8 cellular contexts compared by ENCODE assay signal in the genomic region with DNA sequence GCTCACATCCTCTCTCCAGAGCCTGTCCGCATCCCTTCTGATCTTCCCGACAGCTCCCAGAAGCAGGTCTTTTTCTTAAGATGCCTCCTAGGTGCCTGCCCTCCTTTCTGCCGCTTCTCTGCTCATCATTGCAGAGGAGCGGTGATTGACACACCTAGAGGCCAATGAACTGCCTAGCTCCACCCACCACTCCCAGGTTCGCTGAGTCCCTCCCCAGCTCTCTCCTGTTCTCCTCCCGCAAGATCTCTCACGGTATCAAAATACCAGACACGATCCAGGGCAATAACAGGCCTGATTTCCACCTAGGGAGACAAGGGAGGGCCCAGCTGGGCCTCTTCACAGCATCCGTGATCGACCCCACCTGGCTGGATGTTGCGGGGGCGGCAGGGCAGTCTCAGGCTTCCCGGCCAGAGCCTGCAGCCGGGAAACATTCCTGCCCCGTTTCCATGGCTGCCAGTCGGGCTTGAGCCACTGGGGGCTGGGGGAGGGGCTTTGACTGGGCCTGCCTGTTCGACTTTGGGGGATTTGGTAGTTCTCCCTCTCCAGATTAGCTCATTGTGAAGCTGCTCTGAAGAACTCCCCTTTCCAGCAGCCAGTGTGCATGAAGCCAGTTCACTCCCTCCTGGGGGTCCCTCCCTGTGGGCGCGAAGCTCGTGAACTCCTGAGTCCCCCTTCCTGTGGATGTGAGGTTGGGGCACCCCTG.
DNase-seq lines count a peak whose midpoint lies in the region; FAIRE-seq and TF ChIP-seq lines count a peak whose summit lies in the region.

No MANE protein-coding gene starts in this region.

- no peak for FAIRE-seq in GM18507 (lab: Jason Lieb, UNC)

- DNase-seq in GM18507 (ENCODE audit: extremely low spot score, insufficient read length, low read depth): peak; percentile 26
- peak; percentile 89 for DNase-seq in M059J (ENCODE audit: low read depth)
- DNase-seq in T follicular helper cell (ENCODE audit: low read depth): peak; percentile 32
- DNase-seq in astrocyte of the spinal cord (ENCODE audit: low read depth, low spot score): peak; percentile 92
- DNase-seq in hypothalamus (lab: John Stamatoyannopoulos, UW): peak in 42 of 51 donors; percentile 12 to 86 (median 66)
- peak; percentile 98 for DNase-seq in retina
- DNase-seq in posterior vena cava (ENCODE audit: low spot score): no peak
- DNase-seq in AML-193 (lab: John Stamatoyannopoulos, UW): no peak

- H3K4me3 ChIP-seq in astrocyte of the spinal cord (ENCODE audit: low read depth, low read length): peak overlapping the region; percentile 43

- intact Hi-C loops in posterior vena cava (cut with DNase I): no loop called here

- no peak for TF ChIP-seq CTCF in astrocyte of the spinal cord (IDR thresholded peaks at IDR 0.05; ENCODE audit: low read depth, low read length)

- in situ Hi-C loops in astrocyte of the spinal cord (cut with HindIII; ENCODE audit: low sequenced_read_pairs): no loop called here

Comparison
In these comparisons a context has a peak if more than half of its experiments do, and no peak if none do; other contexts are left out.
1. DNase-seq: peak in GM18507 (single experiment), M059J (single experiment), T follicular helper cell (single experiment), astrocyte of the spinal cord (single experiment), hypothalamus (42 of 51) and retina (single experiment); none in posterior vena cava (single experiment) and AML-193 (0 of 2).